Comparison of ENCODE assay signal across 31 cellular contexts in genomic region chr2:215484570-215484969, GRCh38.
"Had no signal": no experiment of that assay in that cellular context is flagged by ENCODE, and none has a peak within 500 bp of the region (broad histone marks: within the 10 kb centered on the region; RNA-seq: fewer than 3 reads in every experiment).

No MANE protein-coding gene starts in this region.

- FAIRE-seq: urothelium cell line had no signal

- H3K4me1 Mint-ChIP-seq: natural killer cell; nephron; stimulated activated memory B cell treated with anti-CD40 and anti-IgM and Interleukin-4, amounts not matched to agents 10 μg/mL and 1 μg/mL and 100 μg/mL, for 72 hours; stimulated activated naive CD8-positive, alpha-beta T cell treated with anti-CD3 and anti-CD28 coated beads, Interleukin-15, amount 100 ng/mL, for 72 hours had no signal

- DNase-seq: natural killer cell; occipital lobe; ovary; posterior cingulate gyrus; psoas muscle; right cardiac atrium; spleen; stimulated activated CD4-positive, alpha-beta T cell treated with anti-CD3 and anti-CD28 coated beads, Interleukin-12 subunit alpha, Interleukin-12 subunit beta, amount 100 ng/mL, for 4 hours; stimulated activated CD4-positive, alpha-beta T cell treated with anti-CD3 and anti-CD28 coated beads, Interleukin-1b, Interleukin-23, amount 100 ng/mL, for 48 hours; stimulated activated CD4-positive, alpha-beta T cell treated with anti-CD3 and anti-CD28 coated beads, Interleukin-4, amount 100 ng/mL, for 1 hour; stimulated activated CD4-positive, alpha-beta T cell treated with anti-CD3 and anti-CD28 coated beads, Interleukin-4, amount 100 ng/mL, for 4 hours; stimulated activated CD8-positive, alpha-beta memory T cell treated with anti-CD3 and anti-CD28 coated beads, Interleukin-4, amount 100 ng/mL, for 48 hours; stimulated activated naive CD4-positive, alpha-beta T cell; stimulated activated naive CD8-positive, alpha-beta T cell treated with anti-CD3 and anti-CD28 coated beads, Interleukin-15, amount 100 ng/mL, for 72 hours; stimulated activated naive CD8-positive, alpha-beta T cell treated with anti-CD3 and anti-CD28 coated beads, Interleukin-15, Interleukin-2, amounts not matched to agents 100 U/mL and 50 U/mL, for 24 hours; substantia nigra; testis; tibial artery; transverse colon had no signal

- ATAC-seq: natural killer cell; psoas muscle; right cardiac atrium; sciatic nerve; stimulated activated memory B cell treated with anti-CD40 and anti-IgM and Interleukin-4, amounts not matched to agents 10 μg/mL and 1 μg/mL and 100 μg/mL, for 72 hours; stimulated activated naive CD8-positive, alpha-beta T cell treated with anti-CD3 and anti-CD28 coated beads, Interleukin-15, amount 100 ng/mL, for 72 hours; stimulated activated naive CD8-positive, alpha-beta T cell treated with anti-CD3 and anti-CD28 coated beads, Interleukin-15, Interleukin-2, amounts not matched to agents 100 U/mL and 50 U/mL, for 24 hours had no signal

- H3K4me3 Mint-ChIP-seq: natural killer cell; nephron; neural progenitor cell; stimulated activated memory B cell treated with anti-CD40 and anti-IgM and Interleukin-4, amounts not matched to agents 10 μg/mL and 1 μg/mL and 100 μg/mL, for 72 hours; stimulated activated naive CD8-positive, alpha-beta T cell treated with anti-CD3 and anti-CD28 coated beads, Interleukin-15, amount 100 ng/mL, for 72 hours; type B pancreatic cell had no signal

- H3K36me3 Mint-ChIP-seq: natural killer cell; neural progenitor cell; stimulated activated memory B cell treated with anti-CD40 and anti-IgM and Interleukin-4, amounts not matched to agents 10 μg/mL and 1 μg/mL and 100 μg/mL, for 72 hours; type B pancreatic cell had no signal

- H3K9me3 ChIP-seq: ovary, psoas muscle, spleen, suprapubic skin, testis, tibial artery, transverse colon, vagina had no signal

- H2AFZ ChIP-seq: neural progenitor cell, parathyroid adenoma had no signal

- H3K4me2 ChIP-seq: neural progenitor cell, smooth muscle cell had no signal

- H3K27ac Mint-ChIP-seq: natural killer cell; nephron; neural progenitor cell; progenitor cell of endocrine pancreas; stimulated activated memory B cell treated with anti-CD40 and anti-IgM and Interleukin-4, amounts not matched to agents 10 μg/mL and 1 μg/mL and 100 μg/mL, for 72 hours; stimulated activated naive CD8-positive, alpha-beta T cell treated with anti-CD3 and anti-CD28 coated beads, Interleukin-15, amount 100 ng/mL, for 72 hours; type B pancreatic cell had no signal

- H3K4me1 ChIP-seq: neural progenitor cell, parathyroid adenoma, psoas muscle, spleen, suprapubic skin, testis, tibial artery, transverse colon, vagina had no signal

- H3K9ac ChIP-seq: neural progenitor cell, parathyroid adenoma had no signal

- H3K27me3 ChIP-seq: neural progenitor cell, ovary, spleen, suprapubic skin, testis, tibial artery, transverse colon, vagina had no signal

- H3K79me2 ChIP-seq: parathyroid adenoma had no signal

- H3K27me3 Mint-ChIP-seq: progenitor cell of endocrine pancreas, type B pancreatic cell had no signal

- H3K27ac ChIP-seq: neural progenitor cell, ovary, parathyroid adenoma, psoas muscle, skin epidermis, spleen, suprapubic skin, testis, tibial artery, transverse colon, vagina had no signal

- H3K9me3 Mint-ChIP-seq: natural killer cell; nephron; neural progenitor cell; stimulated activated memory B cell treated with anti-CD40 and anti-IgM and Interleukin-4, amounts not matched to agents 10 μg/mL and 1 μg/mL and 100 μg/mL, for 72 hours; stimulated activated naive CD8-positive, alpha-beta T cell treated with anti-CD3 and anti-CD28 coated beads, Interleukin-15, amount 100 ng/mL, for 72 hours had no signal

- H3K4me3 ChIP-seq: neural progenitor cell, ovary, psoas muscle, skin epidermis, smooth muscle cell, spleen, suprapubic skin, testis, tibial artery, transverse colon, vagina had no signal

- H3K36me3 ChIP-seq: neural progenitor cell, ovary, spleen, suprapubic skin, tibial artery, transverse colon, vagina had no signal
